1 cellular context compared by ENCODE assay signal in genomic region chr12:546920-547845, GRCh38.
TF ChIP-seq lines count a peak whose summit lies in the region.

No MANE protein-coding gene starts in this region.

TF ChIP-seq in HEK293, 187 proteins besides CTCF, POLR2A, EP300 and RAD21 (continued from another document and continues in another):
- TF ChIP-seq SP7 (tag by site-specific recombination; IDR thresholded peaks at IDR 0.05), result peak; percentile 36; the same call in 1 of the 2 replicates
- TF ChIP-seq SP3 (tag by site-specific recombination; IDR thresholded peaks at IDR 0.05), result peak; percentile 21; the same call in 1 of the 2 replicates
- no peak for TF ChIP-seq ZFP41 (tag by site-specific recombination; IDR thresholded peaks at IDR 0.05; ENCODE audit: borderline replicate concordance)
- no peak for TF ChIP-seq ZNF404 (tag by site-specific recombination; IDR thresholded peaks at IDR 0.05)
- no peak for TF ChIP-seq ZNF624 (tag by site-specific recombination; IDR thresholded peaks at IDR 0.05)
- no peak for TF ChIP-seq ZNF157 (tag by site-specific recombination; IDR thresholded peaks at IDR 0.05)
- TF ChIP-seq ZNF658 (tag by site-specific recombination; IDR thresholded peaks at IDR 0.05), result no peak
- TF ChIP-seq ZNF600 (tag by site-specific recombination; IDR thresholded peaks at IDR 0.05), result no peak
- TF ChIP-seq BCL11A (tag by site-specific recombination; IDR thresholded peaks at IDR 0.05; ENCODE audit: low read depth), result no peak
- no peak for TF ChIP-seq ZNF140 (tag by site-specific recombination; IDR thresholded peaks at IDR 0.05)
- TF ChIP-seq ZNF670 (tag by site-specific recombination; IDR thresholded peaks at IDR 0.05; ENCODE audit: low read depth), result no peak
- TF ChIP-seq ZNF791 (tag by site-specific recombination; IDR thresholded peaks at IDR 0.05), result no peak
- no peak for TF ChIP-seq ZNF112 (tag by site-specific recombination; IDR thresholded peaks at IDR 0.05)
- TF ChIP-seq ZNF324 (tag by site-specific recombination; IDR thresholded peaks at IDR 0.05), result no peak
- no peak for TF ChIP-seq ZNF677 (tag by site-specific recombination; IDR thresholded peaks at IDR 0.05)
- no peak for TF ChIP-seq ZNF626 (tag by site-specific recombination; IDR thresholded peaks at IDR 0.05)
- TF ChIP-seq KLF1 (tag by site-specific recombination; IDR thresholded peaks at IDR 0.05), result peak; percentile 96
- no peak for TF ChIP-seq ZNF707 (tag by site-specific recombination; IDR thresholded peaks at IDR 0.05)
- TF ChIP-seq PRDM2 (tag by site-specific recombination; IDR thresholded peaks at IDR 0.05; ENCODE audit: borderline replicate concordance), result no peak
- no peak for TF ChIP-seq HOXD13 (CRISPR knock-in tag; IDR thresholded peaks at IDR 0.05; ENCODE audit: borderline replicate concordance)
- no peak for TF ChIP-seq GLI4 (tag by site-specific recombination; IDR thresholded peaks at IDR 0.05)
- TF ChIP-seq RBAK (tag by site-specific recombination; IDR thresholded peaks at IDR 0.05), result no peak
- no peak for TF ChIP-seq ZNF174 (tag by site-specific recombination; IDR thresholded peaks at IDR 0.05)
- TF ChIP-seq ZNF664 (tag by site-specific recombination; IDR thresholded peaks at IDR 0.05), result no peak
- TF ChIP-seq ZNF114 (tag by site-specific recombination; IDR thresholded peaks at IDR 0.05), result no peak
- no peak for TF ChIP-seq ZSCAN5A (tag by site-specific recombination; IDR thresholded peaks at IDR 0.05)
- TF ChIP-seq ZBTB1 (tag by site-specific recombination; IDR thresholded peaks at IDR 0.05), result no peak
- TF ChIP-seq ZNF394 (tag by site-specific recombination; IDR thresholded peaks at IDR 0.05; ENCODE audit: borderline replicate concordance), result peak; percentile 46; the same call in 1 of the 2 replicates
- peak; percentile 74 for TF ChIP-seq ZNF654 (tag by site-specific recombination; IDR thresholded peaks at IDR 0.05; ENCODE audit: low read depth)
- TF ChIP-seq ZNF501 (tag by site-specific recombination; IDR thresholded peaks at IDR 0.05), result peak; percentile 92
- TF ChIP-seq ZNF2 (tag by site-specific recombination; IDR thresholded peaks at IDR 0.05), result peak; percentile 74
- TF ChIP-seq ZNF777 (tag by site-specific recombination; IDR thresholded peaks at IDR 0.05; ENCODE audit: borderline replicate concordance), result no peak
- TF ChIP-seq ZNF391 (tag by site-specific recombination; IDR thresholded peaks at IDR 0.05; ENCODE audit: borderline replicate concordance, low read depth), result peak; percentile 79; the same call in 1 of the 2 replicates
- TF ChIP-seq ZNF473 (tag by site-specific recombination; IDR thresholded peaks at IDR 0.05), result no peak
- TF ChIP-seq MYNN (tag by site-specific recombination; IDR thresholded peaks at IDR 0.05; ENCODE audit: borderline replicate concordance), result no peak
- peak; percentile 15; the same call in 1 of the 2 replicates for TF ChIP-seq ZNF121 (tag by site-specific recombination; IDR thresholded peaks at IDR 0.05)
- 0 out of 2 replicates have a peak, but pooled peaks have one; percentile 10 for TF ChIP-seq ZSCAN23 (tag by site-specific recombination; IDR thresholded peaks at IDR 0.05)
- no peak for TF ChIP-seq ZBTB17 (tag by site-specific recombination; IDR thresholded peaks at IDR 0.05)
- peak; percentile 78 for TF ChIP-seq ZFHX2 (tag by site-specific recombination; conservative IDR thresholded peaks at IDR 0.05)
- TF ChIP-seq ZNF24 (tag by site-specific recombination; IDR thresholded peaks at IDR 0.05), result no peak
- no peak for TF ChIP-seq ZNF148 (tag by site-specific recombination; IDR thresholded peaks at IDR 0.05; ENCODE audit: borderline replicate concordance)
- TF ChIP-seq ZNF692 (tag by site-specific recombination; IDR thresholded peaks at IDR 0.05), result peak; percentile 46; the same call in 1 of the 2 replicates
- no peak for TF ChIP-seq ZIC2 (tag by site-specific recombination; IDR thresholded peaks at IDR 0.05)
- TF ChIP-seq ZBTB8A (tag by site-specific recombination; IDR thresholded peaks at IDR 0.05), result peak; percentile 98
- TF ChIP-seq ZBTB48 (tag by site-specific recombination; IDR thresholded peaks at IDR 0.05), result peak; percentile 65
- no peak for TF ChIP-seq ZNF10 (tag by site-specific recombination; IDR thresholded peaks at IDR 0.05)
- TF ChIP-seq AEBP2 (tag by site-specific recombination; IDR thresholded peaks at IDR 0.05; ENCODE audit: borderline replicate concordance), result no peak
- TF ChIP-seq TRIM28 (IDR thresholded peaks at IDR 0.05; ENCODE audit: borderline replicate concordance, low read length), result no peak
- peak; percentile 25 for TF ChIP-seq ZBTB26 (tag by site-specific recombination; optimal IDR thresholded peaks at IDR 0.05)
- TF ChIP-seq HOXC10 (CRISPR knock-in tag; IDR thresholded peaks at IDR 0.05), result no peak
- TF ChIP-seq ZNF660 (tag by site-specific recombination; IDR thresholded peaks at IDR 0.05), result 0 out of 2 replicates have a peak, but pooled peaks have one; percentile 18
- peak; percentile 76 for TF ChIP-seq KLF17 (tag by site-specific recombination; IDR thresholded peaks at IDR 0.05)
- no peak for TF ChIP-seq BCL6B (tag by site-specific recombination; IDR thresholded peaks at IDR 0.05)
- no peak for TF ChIP-seq YY1 (tag by site-specific recombination; IDR thresholded peaks at IDR 0.05)
